Comparison of ENCODE assay signal across 18 cellular contexts in genomic region chr4:36283912-36284465, GRCh38. TPM values are rescaled to one million over a fixed set of nuclear protein-coding genes. Genes with fewer than 3 reads are reported as not detected.
DNase-seq lines count a peak whose midpoint lies in the region; TF ChIP-seq lines count a peak whose summit lies in the region.
"Had no signal": no experiment of that assay in that cellular context is flagged by ENCODE, and none has a peak within 500 bp of the region (broad histone marks: within the 10 kb centered on the region; RNA-seq: fewer than 3 reads in every experiment).

No MANE protein-coding gene starts in this region.

- WGBS in tibial nerve, 2 donors = 34 to 38% methylated on average over 2 of the region's 2 CpGs

- H3K9me3 ChIP-seq in tibial nerve = no peaks in the 10 kb centered on the region
- H3K9me3 ChIP-seq: right atrium auricular region had no signal

- peaks cover 5% of the 10 kb centered on the region for H3K9me3 Mint-ChIP-seq in activated naive CD4-positive, alpha-beta T cell treated with anti-CD3 and anti-CD28 coated beads, Interleukin-2, amount 50 U/mL, for 24 hours

- no peak for TF ChIP-seq POLR2A in tibial nerve (IDR thresholded peaks at IDR 0.05)

- H3K36me3 ChIP-seq in tibial nerve = no peaks in the 10 kb centered on the region
- H3K36me3 ChIP-seq: cardiac muscle cell, right atrium auricular region had no signal

- DNase-seq in activated naive CD4-positive, alpha-beta T cell treated with Interleukin-2 at 50 U/mL for 16 hours = no peak
- DNase-seq in tibial nerve (ENCODE audit: low spot score in 2 of 2) (no peak), NCI-H1436 (lab: John Stamatoyannopoulos, UW) (no peak), NCI-H2107 (lab: John Stamatoyannopoulos, UW) (no peak), EL (no peak)
- DNase-seq: effector CD8-positive, alpha-beta T cell; mesenchymal stem cell; NCI-H446; SW 1271 had no signal

- H3K4me1 ChIP-seq in tibial nerve = peaks cover 0 to 8% (median 4%) of the 10 kb centered on the region in 4 donors
- H3K4me1 ChIP-seq: right atrium auricular region had no signal

- H3K27ac ChIP-seq in angular gyrus (ENCODE audit: low read depth, low read length) = peak overlapping the region; percentile 85
- peak overlapping the region; percentile 86 for H3K27ac ChIP-seq in layer of hippocampus (ENCODE audit: low read depth, low read length)
- peak overlapping the region in 3 of 4 donors; percentile 42 to 85 (median 75) for H3K27ac ChIP-seq in tibial nerve
- H3K27ac ChIP-seq: cardiac muscle cell, hepatocyte, right atrium auricular region, RWPE1 had no signal

- no peak for TF ChIP-seq CTCF in tibial nerve (IDR thresholded peaks at IDR 0.05)

- H3K4me1 Mint-ChIP-seq in activated naive CD4-positive, alpha-beta T cell treated with anti-CD3 and anti-CD28 coated beads, Interleukin-2, amount 50 U/mL, for 24 hours = peaks cover 47% of the 10 kb centered on the region

- no peaks in the 10 kb centered on the region for H3K27me3 Mint-ChIP-seq in activated naive CD4-positive, alpha-beta T cell treated with anti-CD3 and anti-CD28 coated beads, Interleukin-2, amount 50 U/mL, for 24 hours

- peak; percentile 56 to 84 for TF ChIP-seq EP300 in tibial nerve (IDR thresholded peaks at IDR 0.05)

- peaks cover 3% of the 10 kb centered on the region for H3K36me3 Mint-ChIP-seq in activated naive CD4-positive, alpha-beta T cell treated with anti-CD3 and anti-CD28 coated beads, Interleukin-2, amount 50 U/mL, for 24 hours

- H3K27me3 ChIP-seq in layer of hippocampus (ENCODE audit: control insufficient read depth, insufficient read depth, low read length) = no peaks in the 10 kb centered on the region
- H3K27me3 ChIP-seq in tibial nerve = no peaks in the 10 kb centered on the region
- H3K27me3 ChIP-seq: cardiac muscle cell, hepatocyte, right atrium auricular region had no signal

- H3K4me3 ChIP-seq in tibial nerve = no peak overlapping the region
- H3K4me3 ChIP-seq: cardiac muscle cell, hepatocyte, right atrium auricular region had no signal

- peak overlapping the region; percentile 61 for H3K4me3 Mint-ChIP-seq in activated naive CD4-positive, alpha-beta T cell treated with anti-CD3 and anti-CD28 coated beads, Interleukin-2, amount 50 U/mL, for 24 hours

- peak overlapping the region; percentile 30 for H3K27ac Mint-ChIP-seq in activated naive CD4-positive, alpha-beta T cell treated with anti-CD3 and anti-CD28 coated beads, Interleukin-2, amount 50 U/mL, for 24 hours

RNA-seq across cellular contexts. Expression of gene DTHD1, which starts 2.6 kb away (rescaled TPM):
- under 1 TPM in 3 of 4 donors, not detected in 1; 0.20 to 0.60 (median 0.42) TPM for total RNA-seq in tibial nerve
- total RNA-seq: cardiac muscle cell, hepatocyte, kidney epithelial cell, MCF 10A had no signal

RNA-seq across cellular contexts. Expression of gene ARAP2, which starts 39.7 kb away (rescaled TPM):
- total RNA-seq in tibial nerve = 10 to 100 TPM; 12.4 to 65.6 (median 27.5) TPM
